8 cellular contexts compared by ENCODE assay signal in the genomic region with DNA sequence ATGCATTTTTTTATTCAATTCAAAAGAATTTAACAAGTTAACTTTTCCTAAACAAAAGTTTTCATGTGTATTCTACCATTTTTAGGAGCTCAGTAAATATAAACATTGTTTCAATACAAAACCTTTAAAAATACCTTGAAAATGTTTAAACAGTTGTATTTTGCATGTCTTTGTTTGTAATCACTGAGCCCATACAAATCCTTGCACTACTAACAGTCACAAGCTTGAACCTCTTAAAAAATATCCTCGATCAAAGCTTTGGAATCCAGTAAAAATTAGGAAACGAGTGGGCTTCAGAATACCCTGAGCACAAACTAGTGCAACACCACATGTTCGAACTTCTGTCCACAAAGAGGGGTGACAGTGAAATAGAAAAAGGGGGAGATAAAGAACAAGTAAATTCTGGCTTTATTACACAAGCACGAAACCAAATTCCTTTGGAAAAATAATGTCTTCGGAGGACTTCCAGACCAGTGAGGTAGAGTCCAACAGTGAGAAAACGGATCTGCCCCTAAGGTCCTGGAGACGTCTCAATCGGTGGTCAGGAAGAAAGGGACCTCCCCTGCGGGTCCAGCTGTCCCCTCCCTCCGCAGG. TPM values are rescaled to one million over a fixed set of nuclear protein-coding genes. Genes with fewer than 3 reads are reported as not detected.
DNase-seq lines count a peak whose midpoint lies in the region; ATAC-seq, FAIRE-seq and TF ChIP-seq lines count a peak whose summit lies in the region.

No MANE protein-coding gene starts in this region.

- no peak for TF ChIP-seq CTCF in BE2C (IDR thresholded peaks at IDR 0.05; ENCODE audit: low read depth, low read length)
- no peak for TF ChIP-seq CTCF in KMS-11 (conservative IDR thresholded peaks at IDR 0.05; ENCODE audit: low read depth, low read length)

- peak; percentile 5 for FAIRE-seq in colon (lab: Jason Lieb, UNC)

- H2AFZ ChIP-seq in KMS-11 (ENCODE audit: low read depth) = peak overlapping the region; percentile 62

- DNase-seq in BE2C (no peak), midbrain (lab: John Stamatoyannopoulos, UW) (no peak), AML-193 (lab: John Stamatoyannopoulos, UW) (no peak)
- DNase-seq in naive thymus-derived CD8-positive, alpha-beta T cell = no peak

- peak overlapping the region; percentile 75 to 90 (median 86) for H3K4me3 Mint-ChIP-seq in naive thymus-derived CD8-positive, alpha-beta T cell

- H3K27ac ChIP-seq in KMS-11 = peak overlapping the region; percentile 85

- peaks cover 10 to 29% (median 22%) of the 10 kb centered on the region in 4 donors for H3K4me1 Mint-ChIP-seq in naive thymus-derived CD8-positive, alpha-beta T cell

- H3K36me3 Mint-ChIP-seq in naive thymus-derived CD8-positive, alpha-beta T cell = no peaks in the 10 kb centered on the region

- H3K27ac Mint-ChIP-seq in naive thymus-derived CD8-positive, alpha-beta T cell = peak overlapping the region; percentile 51 to 90 (median 82)

- no peaks in the 10 kb centered on the region; the same call in 1 of the 2 replicates for H3K79me2 ChIP-seq in KMS-11 (ENCODE audit: insufficient read depth, low read depth)

- no peaks in the 10 kb centered on the region for H3K27me3 Mint-ChIP-seq in naive thymus-derived CD8-positive, alpha-beta T cell

- H3K27me3 ChIP-seq in BE2C (no peaks in the 10 kb centered on the region), KMS-11 (ENCODE audit: insufficient read depth, low read depth) (no peaks in the 10 kb centered on the region)

- H3K4me3 ChIP-seq in BE2C (ENCODE audit: low read depth, low read length) (peak overlapping the region; percentile 71), KMS-11 (IDR thresholded peaks at IDR 0.05; ENCODE audit: insufficient read depth, low read depth, low read length) (no peak overlapping the region)

- H3K4me1 ChIP-seq in BE2C (no peaks in the 10 kb centered on the region), KMS-11 (ENCODE audit: low read depth, poor library complexity, severe bottlenecking) (peaks cover 25% of the 10 kb centered on the region)

- H3K4me2 ChIP-seq in KMS-11 = peak overlapping the region; percentile 73

- peak overlapping the region; percentile 84 for H3K9ac ChIP-seq in KMS-11

- POLR2A ChIA-PET in naive thymus-derived CD8-positive, alpha-beta T cell (lab: Charles Lee) = interaction anchor here (1.2 to 1.5 kb wide), 3 partner anchors 60 to 107 kb away, joined by 4 to 5 read pairs (median 4); no protein-coding TSS in a partner anchor

- H3K9me3 ChIP-seq in BE2C = no peaks in the 10 kb centered on the region

- H3K9me3 Mint-ChIP-seq in naive thymus-derived CD8-positive, alpha-beta T cell = no peaks in the 10 kb centered on the region

- ATAC-seq in naive thymus-derived CD8-positive, alpha-beta T cell = no peak
- ATAC-seq in GM21723 (IDR thresholded peaks at IDR 0.05; ENCODE audit: unreplicated experiment) (no peak), HG02938 (IDR thresholded peaks at IDR 0.05; ENCODE audit: unreplicated experiment) (no peak)

- no peaks in the 10 kb centered on the region for H4K20me1 ChIP-seq in KMS-11 (ENCODE audit: insufficient read depth)

- H3K36me3 ChIP-seq in BE2C = no peaks in the 10 kb centered on the region
- H3K36me3 ChIP-seq in KMS-11 (ENCODE audit: insufficient read depth) = no peaks in the 10 kb centered on the region

RNA-seq across cellular contexts. Expression of a gene that starts 1.5 kb away (rescaled TPM):
- polyA plus RNA-seq in BE2C (2012; ENCODE audit: insufficient read depth, insufficient read length, low read depth) = 23.8 TPM
- total RNA-seq in naive thymus-derived CD8-positive, alpha-beta T cell = 10 to 100 TPM; 15.8 to 16.0 TPM
- polyA plus RNA-seq in naive thymus-derived CD8-positive, alpha-beta T cell = 1 to 10 TPM; 3.2 to 5.0 (median 4.9) TPM
